ENCODE assay signal across 9 cellular contexts in genomic region chr12:50567926-50568325, GRCh38.
DNase-seq lines count a peak whose midpoint lies in the region; ATAC-seq, FAIRE-seq and TF ChIP-seq lines count a peak whose summit lies in the region.
"Had no signal": no experiment of that assay in that cellular context is flagged by ENCODE, and none has a peak within 500 bp of the region (broad histone marks: within the 10 kb centered on the region; RNA-seq: fewer than 3 reads in every experiment).

No MANE protein-coding gene starts in this region.

- peaks cover 27 to 64% of the 10 kb centered on the region in 2 donors for H3K4me1 Mint-ChIP-seq in stimulated activated naive B cell treated with anti-CD40 and anti-IgM and Interleukin-4, amounts not matched to agents 10 μg/mL and 1 μg/mL and 100 μg/mL, for 72 hours

- H3K9me3 Mint-ChIP-seq in stimulated activated naive B cell treated with anti-CD40 and anti-IgM and Interleukin-4, amounts not matched to agents 10 μg/mL and 1 μg/mL and 100 μg/mL, for 72 hours: peaks cover 2 to 7% of the 10 kb centered on the region in 2 donors

- no peak overlapping the region for H3K4me3 ChIP-seq in skin epidermis

- H3K27ac ChIP-seq in angular gyrus (ENCODE audit: low read depth, low read length) (peak overlapping the region; percentile 32), layer of hippocampus (ENCODE audit: low read depth, low read length) (peak overlapping the region; percentile 42), skin epidermis (peak overlapping the region in 12 of 21 experiments; percentile 2 to 70 (median 60)), RWPE1 (no peak overlapping the region)

- DNase-seq in GM12892 (ENCODE audit: insufficient read length) (no peak), LoVo (ENCODE audit: low spot score) (no peak), anterior cingulate cortex (lab: John Stamatoyannopoulos, UW) (no peak), RWPE1 (ENCODE audit: low spot score) (no peak)
- no peak for DNase-seq in stimulated activated naive B cell treated with anti-CD40 and anti-IgM and Interleukin-4, amounts not matched to agents 10 μg/mL and 1 μg/mL and 100 μg/mL, for 72 hours
- DNase-seq: activated CD4-positive, CD25-positive, alpha-beta regulatory T cell treated with anti-CD3 and anti-CD28 coated beads, Interleukin-2, amount 50 U/mL, for 72 hours had no signal

- no peak overlapping the region for H3K27ac Mint-ChIP-seq in stimulated activated naive B cell treated with anti-CD40 and anti-IgM and Interleukin-4, amounts not matched to agents 10 μg/mL and 1 μg/mL and 100 μg/mL, for 72 hours

- no peaks in the 10 kb centered on the region for H3K27me3 Mint-ChIP-seq in stimulated activated naive B cell treated with anti-CD40 and anti-IgM and Interleukin-4, amounts not matched to agents 10 μg/mL and 1 μg/mL and 100 μg/mL, for 72 hours

- ATAC-seq in stimulated activated naive B cell treated with anti-CD40 and anti-IgM and Interleukin-4, amounts not matched to agents 10 μg/mL and 1 μg/mL and 100 μg/mL, for 72 hours (replicated peaks): no peak

- H3K27me3 ChIP-seq in layer of hippocampus (ENCODE audit: control insufficient read depth, insufficient read depth, low read length): no peaks in the 10 kb centered on the region

- peaks cover 7 to 16% of the 10 kb centered on the region in 2 donors for H3K36me3 Mint-ChIP-seq in stimulated activated naive B cell treated with anti-CD40 and anti-IgM and Interleukin-4, amounts not matched to agents 10 μg/mL and 1 μg/mL and 100 μg/mL, for 72 hours

- POLR2A ChIA-PET in RWPE1 (lab: Yijun Ruan, JAX; ENCODE audit: low non-redundant PET): no interaction called here

- peak; percentile 14 for FAIRE-seq in GM12892 (lab: Jason Lieb, UNC)

- CTCF ChIA-PET in RWPE1 (lab: Yijun Ruan, JAX): interaction anchor here (0.6 to 0.7 kb wide), 2 partner anchors 9 to 30 kb away, joined by 3 read pairs; no protein-coding TSS in a partner anchor

- no peak for TF ChIP-seq CTCF in RWPE1 (conservative IDR thresholded peaks at IDR 0.05; ENCODE audit: low read depth)

- no peak for TF ChIP-seq POLR2A in GM12892 (IDR thresholded peaks at IDR 0.05; ENCODE audit: low read depth, low read length)

- H3K4me3 Mint-ChIP-seq in stimulated activated naive B cell treated with anti-CD40 and anti-IgM and Interleukin-4, amounts not matched to agents 10 μg/mL and 1 μg/mL and 100 μg/mL, for 72 hours: no peak overlapping the region
